35 cellular contexts compared by ENCODE assay signal in the genomic region with DNA sequence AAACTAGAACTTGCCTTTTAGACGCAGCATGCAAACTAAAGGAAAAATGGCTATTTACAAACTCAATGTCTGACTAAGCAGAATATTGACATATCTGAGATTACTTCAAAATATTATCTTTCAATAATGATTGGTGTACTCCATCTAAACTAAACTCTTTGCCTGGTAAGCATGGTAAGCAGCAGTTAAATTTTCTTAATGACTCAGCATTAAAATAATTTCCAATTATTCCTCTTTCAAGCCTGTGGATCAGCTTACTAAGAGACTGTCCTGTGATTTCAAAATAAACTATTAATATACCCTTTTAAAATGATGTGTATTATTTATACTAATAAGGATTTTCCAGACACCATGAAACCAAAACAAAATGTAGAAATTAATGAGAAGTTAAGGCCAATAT.
"Had no signal": no experiment of that assay in that cellular context is flagged by ENCODE, and none has a peak within 500 bp of the region (broad histone marks: within the 10 kb centered on the region; RNA-seq: fewer than 3 reads in every experiment).

No MANE protein-coding gene starts in this region.

- H3K27ac Mint-ChIP-seq: activated B cell treated with CpG ODN at 0.5 μM for 24 hours; activated CD4-positive, alpha-beta memory T cell treated with anti-CD3 and anti-CD28 coated beads for 36 hours; activated CD4-positive, alpha-beta T cell treated with anti-CD3 and anti-CD28 coated beads, Interleukin-2, amount 10 ng/mL, durations not matched to agents 24 days and 14 days; activated CD8-positive, alpha-beta T cell treated with anti-CD3 and anti-CD28 coated beads for 36 hours; activated naive CD4-positive, alpha-beta T cell treated with anti-CD3 and anti-CD28 coated beads for 36 hours; activated naive CD4-positive, alpha-beta T cell treated with anti-CD3 and anti-CD28 coated beads, Interleukin-2, amount 50 U/mL, for 72 hours; activated naive CD8-positive, alpha-beta T cell treated with anti-CD3 and anti-CD28 coated beads for 36 hours; activated T-cell treated with anti-CD3 and anti-CD28 coated beads, Interleukin-2, amount 50 U/mL, for 72 hours; activated T-helper 1 cell treated with anti-CD3 and anti-CD28 coated beads, Interleukin-12 subunit alpha, Interleukin-12 subunit beta, Interleukin-2, Interleukin-4 antibody, amounts not matched to agents 30 ng/mL and 10 ng/mL and 1 ng/mL, durations not matched to agents 14 hours and 24 hours and 36 hours; activated T-helper 17 cell treated with anti-CD3 and anti-CD28 coated beads, Interleukin-2, amount 50 U/mL, for 72 hours; T-helper 1 cell treated with Interleukin-12 subunit alpha and Interleukin-12 subunit beta and Interleukin-4 antibody, amounts not matched to agents 30 μg/mL and 1 μg/mL, for 36 hours; T-helper 2 cell treated with Interferon-gamma antibody and Interleukin-4, amounts not matched to agents 5 μg/mL and 100 μg/mL, for 36 hours had no signal

- H3K27me3 Mint-ChIP-seq: activated B cell treated with CpG ODN at 0.5 μM for 24 hours; activated CD4-positive, alpha-beta memory T cell treated with anti-CD3 and anti-CD28 coated beads for 36 hours; activated CD4-positive, alpha-beta T cell treated with anti-CD3 and anti-CD28 coated beads, Interleukin-2, amount 10 ng/mL, durations not matched to agents 24 days and 14 days; activated CD8-positive, alpha-beta T cell treated with anti-CD3 and anti-CD28 coated beads for 36 hours; activated naive CD8-positive, alpha-beta T cell treated with anti-CD3 and anti-CD28 coated beads for 36 hours; activated T-helper 17 cell treated with anti-CD3 and anti-CD28 coated beads, Interleukin-2, amount 50 U/mL, for 72 hours had no signal

- H3K4me3 ChIP-seq: adrenal gland, body of pancreas, breast epithelium had no signal

- H3K9me3 ChIP-seq: adrenal gland, body of pancreas, breast epithelium had no signal

- H3K36me3 Mint-ChIP-seq: activated CD4-positive, alpha-beta memory T cell treated with anti-CD3 and anti-CD28 coated beads for 36 hours; activated naive CD4-positive, alpha-beta T cell treated with anti-CD3 and anti-CD28 coated beads, Interleukin-2, amount 50 U/mL, for 72 hours had no signal

- DNase-seq: activated B cell treated with CpG ODN at 0.5 μM for 24 hours; activated CD4-positive, alpha-beta memory T cell treated with anti-CD3 and anti-CD28 coated beads for 36 hours; activated CD4-positive, alpha-beta T cell treated with anti-CD3 and anti-CD28 coated beads for 4 hours; activated CD4-positive, alpha-beta T cell treated with anti-CD3 and anti-CD28 coated beads, Interleukin-2, amount 10 ng/mL, durations not matched to agents 24 days and 14 days; activated CD4-positive, alpha-beta T cell treated with anti-CD3 and anti-CD28 coated beads, Interleukin-2, amount 50 U/mL, for 1 hour; activated CD4-positive, alpha-beta T cell treated with anti-CD3 and anti-CD28 coated beads, Interleukin-2, amount 50 U/mL, for 4 hours; activated CD4-positive, CD25-positive, alpha-beta regulatory T cell treated with anti-CD3 and anti-CD28 coated beads, Interleukin-2, amount 50 U/mL, for 72 hours; activated CD8-positive, alpha-beta memory T cell treated with anti-CD3 and anti-CD28 coated beads, Interleukin-2, amount 50 U/mL, for 4 hours; activated CD8-positive, alpha-beta T cell treated with anti-CD3 and anti-CD28 coated beads for 36 hours; activated effector memory CD4-positive, alpha-beta T cell treated with anti-CD3 and anti-CD28 coated beads, Interleukin-2, amount 50 U/mL, for 16 hours; activated gamma-delta T cell treated with Interleukin-2 at 50 U/mL for 16 hours; activated naive CD4-positive, alpha-beta T cell; activated naive CD4-positive, alpha-beta T cell treated with anti-CD3 and anti-CD28 coated beads for 36 hours; activated naive CD4-positive, alpha-beta T cell treated with anti-CD3 and anti-CD28 coated beads, Interleukin-2, amount 50 U/mL, for 16 hours; activated naive CD8-positive, alpha-beta T cell treated with anti-CD3 and anti-CD28 coated beads for 36 hours; activated T-cell treated with anti-CD3 and anti-CD28 coated beads for 4 hours; activated T-cell treated with anti-CD3 and anti-CD28 coated beads, Interleukin-2, amount 50 U/mL, for 1 hour; activated T-cell treated with anti-CD3 and anti-CD28 coated beads, Interleukin-2, amount 50 U/mL, for 4 hours; activated T-cell treated with anti-CD3 and anti-CD28 coated beads, Interleukin-2, amount 50 U/mL, for 72 hours; adrenal gland; amniotic stem cell; aorta; body of pancreas; brain microvascular endothelial cell; central memory CD4-positive, alpha-beta T cell; T-helper 2 cell; T-helper 9 cell had no signal

- H3K4me3 Mint-ChIP-seq: activated B cell treated with CpG ODN at 0.5 μM for 24 hours; activated CD4-positive, alpha-beta memory T cell treated with anti-CD3 and anti-CD28 coated beads for 36 hours; activated CD4-positive, alpha-beta T cell treated with anti-CD3 and anti-CD28 coated beads, Interleukin-2, amount 10 ng/mL, durations not matched to agents 24 days and 14 days; activated CD8-positive, alpha-beta T cell treated with anti-CD3 and anti-CD28 coated beads for 36 hours; activated naive CD4-positive, alpha-beta T cell treated with anti-CD3 and anti-CD28 coated beads for 36 hours; activated naive CD8-positive, alpha-beta T cell treated with anti-CD3 and anti-CD28 coated beads for 36 hours; activated T-cell treated with anti-CD3 and anti-CD28 coated beads, Interleukin-2, amount 50 U/mL, for 4 hours; activated T-cell treated with anti-CD3 and anti-CD28 coated beads, Interleukin-2, amount 50 U/mL, for 72 hours; activated T-helper 1 cell treated with anti-CD3 and anti-CD28 coated beads, Interleukin-12 subunit alpha, Interleukin-12 subunit beta, Interleukin-2, Interleukin-4 antibody, amounts not matched to agents 30 ng/mL and 10 ng/mL and 1 ng/mL, durations not matched to agents 14 hours and 24 hours and 36 hours; activated T-helper 17 cell treated with anti-CD3 and anti-CD28 coated beads, Interleukin-2, amount 50 U/mL, for 72 hours; T-helper 1 cell treated with Interleukin-12 subunit alpha and Interleukin-12 subunit beta and Interleukin-4 antibody, amounts not matched to agents 30 μg/mL and 1 μg/mL, for 36 hours; T-helper 2 cell treated with Interferon-gamma antibody and Interleukin-4, amounts not matched to agents 5 μg/mL and 100 μg/mL, for 36 hours had no signal

- FAIRE-seq: TTC549 had no signal

- H3K9me3 Mint-ChIP-seq: activated B cell treated with CpG ODN at 0.5 μM for 24 hours; activated CD4-positive, alpha-beta memory T cell treated with anti-CD3 and anti-CD28 coated beads for 36 hours; activated CD8-positive, alpha-beta T cell treated with anti-CD3 and anti-CD28 coated beads for 36 hours; activated naive CD4-positive, alpha-beta T cell treated with anti-CD3 and anti-CD28 coated beads for 36 hours; activated naive CD4-positive, alpha-beta T cell treated with anti-CD3 and anti-CD28 coated beads, Interleukin-2, amount 50 U/mL, for 72 hours; activated T-cell treated with anti-CD3 and anti-CD28 coated beads, Interleukin-2, amount 50 U/mL, for 4 hours; T-helper 2 cell treated with Interferon-gamma antibody and Interleukin-4, amounts not matched to agents 5 μg/mL and 100 μg/mL, for 36 hours had no signal

- H3K4me1 ChIP-seq: adrenal gland, body of pancreas, breast epithelium had no signal

- H3K36me3 ChIP-seq: adrenal gland, brain microvascular endothelial cell, breast epithelium had no signal

- H3K4me1 Mint-ChIP-seq: activated B cell treated with CpG ODN at 0.5 μM for 24 hours had no signal

- H3K27me3 ChIP-seq: adrenal gland, body of pancreas, brain microvascular endothelial cell, breast epithelium had no signal

- H3K27ac ChIP-seq: adrenal gland, body of pancreas, brain microvascular endothelial cell, breast epithelium, VCaP had no signal

- ATAC-seq: activated CD8-positive, alpha-beta T cell treated with anti-CD3 and anti-CD28 coated beads for 36 hours; activated naive CD4-positive, alpha-beta T cell treated with anti-CD3 and anti-CD28 coated beads, Interleukin-2, amount 50 U/mL, for 72 hours; activated T-cell treated with anti-CD3 and anti-CD28 coated beads, Interleukin-2, amount 50 U/mL, for 4 hours; activated T-cell treated with anti-CD3 and anti-CD28 coated beads, Interleukin-2, amount 50 U/mL, for 72 hours; activated T-helper 17 cell treated with anti-CD3 and anti-CD28 coated beads, Interleukin-2, amount 50 U/mL, for 72 hours; body of pancreas had no signal
